ENCODE assay signal across 21 cellular contexts in genomic region chr6:44739163-44739562, GRCh38.
DNase-seq lines count a peak whose midpoint lies in the region; ATAC-seq and TF ChIP-seq lines count a peak whose summit lies in the region.
"Had no signal": no experiment of that assay in that cellular context is flagged by ENCODE, and none has a peak within 500 bp of the region (broad histone marks: within the 10 kb centered on the region; RNA-seq: fewer than 3 reads in every experiment).

No MANE protein-coding gene starts in this region.

- no peak overlapping the region for H3K4me3 ChIP-seq in H7 (ENCODE audit: insufficient read depth, low read depth, low read length)
- H3K4me3 ChIP-seq in osteoblast (ENCODE audit: insufficient read depth, low read length) = no peak overlapping the region
- H3K4me3 ChIP-seq: psoas muscle, thoracic aorta had no signal

- H3K27me3 ChIP-seq in H7 (ENCODE audit: control insufficient read depth, insufficient read depth, low read length) (no peaks in the 10 kb centered on the region), osteoblast (ENCODE audit: insufficient read depth, low read length) (peaks cover 3% of the 10 kb centered on the region)

- no peaks in the 10 kb centered on the region for H3K79me2 ChIP-seq in osteoblast (ENCODE audit: insufficient read depth, low read length)

- no peaks in the 10 kb centered on the region for H3K9me3 ChIP-seq in osteoblast (ENCODE audit: low read depth, low read length)
- H3K9me3 ChIP-seq: psoas muscle, thoracic aorta had no signal

- no peak overlapping the region for H3K27ac ChIP-seq in osteoblast (ENCODE audit: low read depth, low read length)
- H3K27ac ChIP-seq: psoas muscle, thoracic aorta had no signal

- no peak overlapping the region for H3K4me3 Mint-ChIP-seq in osteocyte (ENCODE audit: unreplicated experiment)
- H3K4me3 Mint-ChIP-seq: activated CD4-positive, alpha-beta T cell treated with anti-CD3 and anti-CD28 coated beads for 36 hours; naive thymus-derived CD8-positive, alpha-beta T cell; T-cell had no signal

- H3K36me3 ChIP-seq in H7 (replicated peaks; ENCODE audit: control insufficient read depth, insufficient read depth, low read length) (no peaks in the 10 kb centered on the region), osteoblast (ENCODE audit: insufficient read depth, low read length) (no peaks in the 10 kb centered on the region)
- H3K36me3 ChIP-seq: thoracic aorta had no signal

- H3K27me3 Mint-ChIP-seq in osteocyte (ENCODE audit: unreplicated experiment) = no peaks in the 10 kb centered on the region
- H3K27me3 Mint-ChIP-seq: activated CD4-positive, alpha-beta T cell treated with anti-CD3 and anti-CD28 coated beads for 36 hours; T-cell had no signal

- TF ChIP-seq CTCF in osteocyte (IDR thresholded peaks at IDR 0.05) (no peak), osteoblast (IDR thresholded peaks at IDR 0.05; ENCODE audit: extremely low read depth, low read depth, low read length) (no peak)

- no peak overlapping the region for H2AFZ ChIP-seq in osteoblast (ENCODE audit: low read length)

- no peak overlapping the region for H3K27ac Mint-ChIP-seq in osteocyte (ENCODE audit: unreplicated experiment)
- H3K27ac Mint-ChIP-seq: activated CD4-positive, alpha-beta T cell treated with anti-CD3 and anti-CD28 coated beads for 36 hours; T-cell had no signal

- H4K20me1 ChIP-seq in osteoblast (ENCODE audit: insufficient read depth, low read length) = no peaks in the 10 kb centered on the region

- no peak overlapping the region for H3K4me2 ChIP-seq in osteoblast (ENCODE audit: insufficient read depth, low read length)

- peaks cover 21% of the 10 kb centered on the region for H3K4me1 Mint-ChIP-seq in osteocyte (ENCODE audit: unreplicated experiment)

- H3K4me1 ChIP-seq in osteoblast (ENCODE audit: insufficient read depth, low read length) = peaks cover 15% of the 10 kb centered on the region
- H3K4me1 ChIP-seq: psoas muscle had no signal

- peaks cover 2% of the 10 kb centered on the region for H3K36me3 Mint-ChIP-seq in osteocyte (ENCODE audit: unreplicated experiment)
- H3K36me3 Mint-ChIP-seq: naive thymus-derived CD8-positive, alpha-beta T cell; T-cell had no signal

- H3K9me3 Mint-ChIP-seq in osteocyte (ENCODE audit: unreplicated experiment) = no peaks in the 10 kb centered on the region
- H3K9me3 Mint-ChIP-seq: T-cell had no signal

- ATAC-seq in GM21423 (IDR thresholded peaks at IDR 0.05; ENCODE audit: unreplicated experiment) = no peak
- ATAC-seq: naive thymus-derived CD8-positive, alpha-beta T cell; T-cell had no signal

- DNase-seq in H7 (peak; percentile 57), amniotic epithelial cell (ENCODE audit: low read depth) (peak; percentile 94), left kidney (ENCODE audit: low read depth, low spot score) (peak; percentile 57), osteocyte (ENCODE audit: extremely low spot score, unreplicated experiment) (peak; percentile 76), hypothalamus (lab: John Stamatoyannopoulos, UW) (no peak), osteoblast (ENCODE audit: insufficient read length, low spot score, missing footprints) (no peak)
- no peak for DNase-seq in stimulated activated naive CD4-positive, alpha-beta T cell (lab: John Stamatoyannopoulos, UW)
- DNase-seq: activated naive CD4-positive, alpha-beta T cell treated with anti-CD3 and anti-CD28 coated beads, Interleukin-2, amount 50 U/mL, for 16 hours; C1 segment of cervical spinal cord; erythroblast; foreskin melanocyte; hippocampal formation; naive thymus-derived CD8-positive, alpha-beta T cell; NCI-H1092 treated with DMSO at 0.1 percent for 48 hours; NCI-H2029; stimulated activated CD4-positive, alpha-beta T cell treated with anti-CD3 and anti-CD28 coated beads, Interleukin-1b, Interleukin-23, amount 100 ng/mL, for 48 hours; T-cell had no signal

Comparison
In these comparisons a context has a peak if more than half of its experiments do, and no peak if none do; other contexts are left out.
1. DNase-seq: peak in H7 (single experiment), amniotic epithelial cell (single experiment), left kidney (single experiment) and osteocyte (single experiment); none in hypothalamus (0 of 51), stimulated activated naive CD4-positive, alpha-beta T cell (0 of 6) and osteoblast (single experiment).